Comparison of ENCODE assay signal across 8 cellular contexts in the genomic region with DNA sequence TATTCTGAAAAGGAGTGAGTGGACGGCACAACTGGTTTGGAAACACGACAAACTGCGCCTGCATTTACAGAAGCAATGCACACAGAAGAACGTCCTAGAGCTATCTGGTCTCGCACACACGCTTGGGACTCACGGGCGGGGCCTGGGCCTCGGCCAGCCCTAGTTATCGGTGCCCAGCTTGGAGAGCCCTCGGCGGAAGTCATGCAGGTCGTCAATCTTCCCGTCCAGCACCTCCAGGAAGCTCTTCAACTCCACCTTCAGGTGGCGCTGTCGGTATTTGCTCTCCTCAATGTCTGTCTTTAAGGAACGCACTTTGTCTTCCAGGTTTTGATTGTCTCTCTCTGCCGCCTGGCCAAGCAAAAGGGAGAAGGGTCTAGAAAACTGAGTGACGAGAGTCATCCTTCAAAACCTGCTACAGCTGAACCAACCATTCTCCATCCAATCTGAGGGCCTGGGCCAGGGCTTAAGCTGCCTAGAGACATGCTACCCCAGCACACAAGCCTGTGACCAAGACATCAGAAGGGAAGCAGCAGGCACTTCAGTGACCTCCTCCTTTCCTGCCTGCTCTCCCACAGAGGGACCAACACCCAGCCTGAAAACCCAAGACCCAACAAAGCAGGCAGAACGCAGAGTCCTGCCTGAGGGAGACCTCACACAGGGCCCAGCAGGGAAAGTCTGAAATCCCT. TPM values are rescaled to one million over a fixed set of nuclear protein-coding genes. Genes with fewer than 3 reads are reported as not detected.
DNase-seq lines count a peak whose midpoint lies in the region; ATAC-seq and TF ChIP-seq lines count a peak whose summit lies in the region.

No MANE protein-coding gene starts in this region.

- no peaks in the 10 kb centered on the region for H3K27me3 ChIP-seq in layer of hippocampus (ENCODE audit: control insufficient read depth, insufficient read depth, low read length)

- peak; percentile 72 for ATAC-seq in GM18868 (IDR thresholded peaks at IDR 0.05; ENCODE audit: unreplicated experiment)
- peak; percentile 68 for ATAC-seq in T-helper 17 cell
- no peak for ATAC-seq in HG02840 (IDR thresholded peaks at IDR 0.05; ENCODE audit: low FRiP score, unreplicated experiment)

- TF ChIP-seq CTCF in AG09319 (IDR thresholded peaks at IDR 0.05; ENCODE audit: low read depth, low read length) (peak; percentile 74), choroid plexus epithelial cell (conservative IDR thresholded peaks at IDR 0.05; ENCODE audit: low read depth, low read length) (peak; percentile 90)

- H3K27ac ChIP-seq in layer of hippocampus (ENCODE audit: low read depth, low read length) = peak overlapping the region; percentile 43

- H3K9me3 ChIP-seq in T-helper 17 cell (ENCODE audit: control insufficient read depth, low read length, poor library complexity, severe bottlenecking) = no peaks in the 10 kb centered on the region

- no peak overlapping the region for H3K4me3 Mint-ChIP-seq in T-helper 17 cell

- no peak overlapping the region for H3K27ac Mint-ChIP-seq in T-helper 17 cell

- DNase-seq in AG09319 (ENCODE audit: extremely low read depth, low read depth) (peak; percentile 62), NAMALWA (ENCODE audit: low spot score) (peak; percentile 85), T-helper 17 cell (peak in 1 of 3 donors; percentile 33), choroid plexus epithelial cell (ENCODE audit: low read depth) (peak; percentile 91)
- peak; percentile 3 for DNase-seq in stimulated activated CD4-positive, alpha-beta T cell treated with anti-CD3 and anti-CD28 coated beads, Interleukin-2, amount 100 ng/mL, for 4 hours (ENCODE audit: low read depth)

- peaks cover 14% of the 10 kb centered on the region for H3K4me1 Mint-ChIP-seq in T-helper 17 cell

- H3K27me3 Mint-ChIP-seq in T-helper 17 cell = no peaks in the 10 kb centered on the region

- H3K4me3 ChIP-seq in choroid plexus epithelial cell (ENCODE audit: low read depth, low read length) = peak overlapping the region; percentile 41

- H3K36me3 Mint-ChIP-seq in T-helper 17 cell (ENCODE audit: low read depth) = no peaks in the 10 kb centered on the region

RNA-seq across cellular contexts. Expression of a gene that starts 40.3 kb away (rescaled TPM):
- 10 to 100 TPM; 91.2 to 99.7 TPM for total RNA-seq in T-helper 17 cell

RNA-seq across cellular contexts. Expression of a gene that starts 43.8 kb away (rescaled TPM):
- total RNA-seq in T-helper 17 cell = not detected
